ENCODE assay signal across 13 cellular contexts in genomic region chr12:120444676-120445075, GRCh38. TPM values are rescaled to one million over a fixed set of nuclear protein-coding genes. Genes with fewer than 3 reads are reported as not detected.
DNase-seq lines count a peak whose midpoint lies in the region; ATAC-seq lines count a peak whose summit lies in the region.
"Had no signal": no experiment of that assay in that cellular context is flagged by ENCODE, and none has a peak within 500 bp of the region (broad histone marks: within the 10 kb centered on the region; RNA-seq: fewer than 3 reads in every experiment).

No MANE protein-coding gene starts in this region.

- no peak overlapping the region for H3K27ac ChIP-seq in HUES64 (ENCODE audit: low read depth, low read length)

- H3K9ac ChIP-seq in HUES64 (ENCODE audit: low read depth, low read length), result no peak overlapping the region

- WGBS in HUES64, result 94% methylated on average over 2 of the region's 2 CpGs

- no peaks in the 10 kb centered on the region for H3K9me3 ChIP-seq in HUES64 (ENCODE audit: insufficient read depth, low read depth, low read length)
- H3K9me3 ChIP-seq: esophagus squamous epithelium, psoas muscle, upper lobe of right lung had no signal

- H3K36me3 ChIP-seq in HUES64 (ENCODE audit: insufficient read depth, low read length), result peaks cover 58% of the 10 kb centered on the region

- peak overlapping the region; percentile 96 for H3K27ac Mint-ChIP-seq in activated naive CD8-positive, alpha-beta T cell treated with anti-CD3 and anti-CD28 coated beads, Interleukin-2, amount 10 ng/mL, durations not matched to agents 7 days and 5 days
- H3K27ac Mint-ChIP-seq in natural killer cell treated with Interleukin-12 subunit alpha and Interleukin-12 subunit beta and Interleukin-15 and Interleukin-18, amount 100 ng/mL, for 72 hours, result peak overlapping the region; percentile 94 to 95

- H3K27me3 ChIP-seq in HUES64 (ENCODE audit: insufficient read depth, low read length), result no peaks in the 10 kb centered on the region
- H3K27me3 ChIP-seq: esophagus squamous epithelium, upper lobe of right lung had no signal

- peaks cover 22% of the 10 kb centered on the region for H3K36me3 Mint-ChIP-seq in activated naive CD8-positive, alpha-beta T cell treated with anti-CD3 and anti-CD28 coated beads, Interleukin-2, amount 10 ng/mL, durations not matched to agents 7 days and 5 days
- H3K36me3 Mint-ChIP-seq in natural killer cell treated with Interleukin-12 subunit alpha and Interleukin-12 subunit beta and Interleukin-15 and Interleukin-18, amount 100 ng/mL, for 72 hours, result peaks cover 11% of the 10 kb centered on the region

- peak overlapping the region; percentile 93 for H3K4me3 ChIP-seq in HUES64 (ENCODE audit: low read length)

- peaks cover 33% of the 10 kb centered on the region for H3K4me1 Mint-ChIP-seq in activated naive CD8-positive, alpha-beta T cell treated with anti-CD3 and anti-CD28 coated beads, Interleukin-2, amount 10 ng/mL, durations not matched to agents 7 days and 5 days
- peaks cover 33 to 35% of the 10 kb centered on the region in 2 donors for H3K4me1 Mint-ChIP-seq in natural killer cell treated with Interleukin-12 subunit alpha and Interleukin-12 subunit beta and Interleukin-15 and Interleukin-18, amount 100 ng/mL, for 72 hours (ENCODE audit: low read depth in 2 of 2)

- H3K4me3 Mint-ChIP-seq in activated naive CD8-positive, alpha-beta T cell treated with anti-CD3 and anti-CD28 coated beads, Interleukin-2, amount 10 ng/mL, durations not matched to agents 7 days and 5 days, result peak overlapping the region; percentile 92
- peak overlapping the region; percentile 96 for H3K4me3 Mint-ChIP-seq in natural killer cell treated with Interleukin-12 subunit alpha and Interleukin-12 subunit beta and Interleukin-15 and Interleukin-18, amount 100 ng/mL, for 72 hours

- H3K27me3 Mint-ChIP-seq in activated naive CD8-positive, alpha-beta T cell treated with anti-CD3 and anti-CD28 coated beads, Interleukin-2, amount 10 ng/mL, durations not matched to agents 7 days and 5 days, result no peaks in the 10 kb centered on the region
- H3K27me3 Mint-ChIP-seq in natural killer cell treated with Interleukin-12 subunit alpha and Interleukin-12 subunit beta and Interleukin-15 and Interleukin-18, amount 100 ng/mL, for 72 hours, result no peaks in the 10 kb centered on the region

- POLR2A ChIA-PET in activated naive CD8-positive, alpha-beta T cell treated with anti-CD3 and anti-CD28 coated beads, Interleukin-2, amount 10 ng/mL, durations not matched to agents 7 days and 5 days (lab: Charles Lee), result interaction anchor here (0.9 to 1.4 kb wide), 2 partner anchors 24 to 25 kb away, joined by 3 to 4 read pairs; partner anchors contain the start of gene SRSF9

- no peaks in the 10 kb centered on the region for H3K9me3 Mint-ChIP-seq in activated naive CD8-positive, alpha-beta T cell treated with anti-CD3 and anti-CD28 coated beads, Interleukin-2, amount 10 ng/mL, durations not matched to agents 7 days and 5 days
- no peaks in the 10 kb centered on the region for H3K9me3 Mint-ChIP-seq in natural killer cell treated with Interleukin-12 subunit alpha and Interleukin-12 subunit beta and Interleukin-15 and Interleukin-18, amount 100 ng/mL, for 72 hours

- ATAC-seq in activated naive CD8-positive, alpha-beta T cell treated with anti-CD3 and anti-CD28 coated beads, Interleukin-2, amount 10 ng/mL, durations not matched to agents 7 days and 5 days (ENCODE audit: low read depth), result no peak
- no peak for ATAC-seq in natural killer cell treated with Interleukin-12 subunit alpha and Interleukin-12 subunit beta and Interleukin-15 and Interleukin-18, amount 100 ng/mL, for 72 hours
- ATAC-seq in HG02588 (IDR thresholded peaks at IDR 0.05; ENCODE audit: unreplicated experiment), result no peak
- no peak for ATAC-seq in HG03139 (IDR thresholded peaks at IDR 0.05; ENCODE audit: unreplicated experiment)
- ATAC-seq: psoas muscle, upper lobe of right lung had no signal

- H3K4me1 ChIP-seq in HUES64 (ENCODE audit: insufficient read depth, low read length), result peaks cover 13% of the 10 kb centered on the region; the same call in 1 of the 2 replicates

- DNase-seq in SIG-M5 treated with dmso at 0.1 percent for 504 hours (lab: John Stamatoyannopoulos, UW; ENCODE audit: unreplicated experiment), result peak; percentile 21
- no peak for DNase-seq in SIG-M5 (lab: John Stamatoyannopoulos, UW)
- DNase-seq in activated naive CD8-positive, alpha-beta T cell treated with anti-CD3 and anti-CD28 coated beads, Interleukin-2, amount 10 ng/mL, durations not matched to agents 7 days and 5 days, result no peak
- DNase-seq in natural killer cell treated with Interleukin-12 subunit alpha and Interleukin-12 subunit beta and Interleukin-15 and Interleukin-18, amount 100 ng/mL, for 72 hours (ENCODE audit: low spot score), result no peak
- DNase-seq in NCI-H1417 (lab: John Stamatoyannopoulos, UW), result no peak
- DNase-seq: esophagus squamous epithelium, kidney glomerular epithelial cell, psoas muscle, Right ventricle myocardium superior, upper lobe of right lung had no signal

RNA-seq across cellular contexts. Expression of gene TRIAP1, which starts 1.5 kb away (rescaled TPM):
- polyA plus RNA-seq in HUES64 (2013, experiment 1 of 2), result 70.9 TPM
- polyA plus RNA-seq in HUES64 (2013, experiment 2 of 2), result 64.8 TPM
- 10 to 100 TPM; 23.8 to 24.0 TPM for total RNA-seq in activated naive CD8-positive, alpha-beta T cell treated with anti-CD3 and anti-CD28 coated beads, Interleukin-2, amount 10 ng/mL, durations not matched to agents 7 days and 5 days
- total RNA-seq in natural killer cell treated with Interleukin-12 subunit alpha and Interleukin-12 subunit beta and Interleukin-15 and Interleukin-18, amount 100 ng/mL, for 72 hours, result 10 to 100 TPM; 28.9 to 36.2 TPM

RNA-seq across cellular contexts. Expression of gene GATC, which starts 1.6 kb away (rescaled TPM):
- 12.6 TPM for polyA plus RNA-seq in HUES64 (2013, experiment 1 of 2)
- polyA plus RNA-seq in HUES64 (2013, experiment 2 of 2), result 14.1 TPM
- total RNA-seq in activated naive CD8-positive, alpha-beta T cell treated with anti-CD3 and anti-CD28 coated beads, Interleukin-2, amount 10 ng/mL, durations not matched to agents 7 days and 5 days, result 10 to 100 TPM; 26.4 to 31.3 TPM
- 10 to 100 TPM; 28.2 to 31.8 TPM for total RNA-seq in natural killer cell treated with Interleukin-12 subunit alpha and Interleukin-12 subunit beta and Interleukin-15 and Interleukin-18, amount 100 ng/mL, for 72 hours

RNA-seq across cellular contexts. Expression of gene COX6A1, which starts 6.8 kb away (rescaled TPM):
- polyA plus RNA-seq in HUES64 (2013, experiment 1 of 2), result 574 TPM
- 581 TPM for polyA plus RNA-seq in HUES64 (2013, experiment 2 of 2)
- 100 to 1,000 TPM; 248 to 276 TPM for total RNA-seq in activated naive CD8-positive, alpha-beta T cell treated with anti-CD3 and anti-CD28 coated beads, Interleukin-2, amount 10 ng/mL, durations not matched to agents 7 days and 5 days
- total RNA-seq in natural killer cell treated with Interleukin-12 subunit alpha and Interleukin-12 subunit beta and Interleukin-15 and Interleukin-18, amount 100 ng/mL, for 72 hours, result 100 to 1,000 TPM; 320 to 343 TPM

RNA-seq across cellular contexts. Expression of gene SRSF9, which starts 24.9 kb away (rescaled TPM):
- 210 TPM for polyA plus RNA-seq in HUES64 (2013, experiment 1 of 2)
- 209 TPM for polyA plus RNA-seq in HUES64 (2013, experiment 2 of 2)
- total RNA-seq in activated naive CD8-positive, alpha-beta T cell treated with anti-CD3 and anti-CD28 coated beads, Interleukin-2, amount 10 ng/mL, durations not matched to agents 7 days and 5 days, result 100 to 1,000 TPM; 164 to 166 TPM
- total RNA-seq in natural killer cell treated with Interleukin-12 subunit alpha and Interleukin-12 subunit beta and Interleukin-15 and Interleukin-18, amount 100 ng/mL, for 72 hours, result 100 to 1,000 TPM; 246 to 331 TPM

RNA-seq across cellular contexts. Expression of gene DYNLL1, which starts 51.2 kb away (rescaled TPM):
- 526 TPM for polyA plus RNA-seq in HUES64 (2013, experiment 1 of 2)
- 516 TPM for polyA plus RNA-seq in HUES64 (2013, experiment 2 of 2)
- total RNA-seq in activated naive CD8-positive, alpha-beta T cell treated with anti-CD3 and anti-CD28 coated beads, Interleukin-2, amount 10 ng/mL, durations not matched to agents 7 days and 5 days, result 100 to 1,000 TPM; 146 to 153 TPM
- 100 to 1,000 TPM; 207 to 267 TPM for total RNA-seq in natural killer cell treated with Interleukin-12 subunit alpha and Interleukin-12 subunit beta and Interleukin-15 and Interleukin-18, amount 100 ng/mL, for 72 hours
